In the genomic region with DNA sequence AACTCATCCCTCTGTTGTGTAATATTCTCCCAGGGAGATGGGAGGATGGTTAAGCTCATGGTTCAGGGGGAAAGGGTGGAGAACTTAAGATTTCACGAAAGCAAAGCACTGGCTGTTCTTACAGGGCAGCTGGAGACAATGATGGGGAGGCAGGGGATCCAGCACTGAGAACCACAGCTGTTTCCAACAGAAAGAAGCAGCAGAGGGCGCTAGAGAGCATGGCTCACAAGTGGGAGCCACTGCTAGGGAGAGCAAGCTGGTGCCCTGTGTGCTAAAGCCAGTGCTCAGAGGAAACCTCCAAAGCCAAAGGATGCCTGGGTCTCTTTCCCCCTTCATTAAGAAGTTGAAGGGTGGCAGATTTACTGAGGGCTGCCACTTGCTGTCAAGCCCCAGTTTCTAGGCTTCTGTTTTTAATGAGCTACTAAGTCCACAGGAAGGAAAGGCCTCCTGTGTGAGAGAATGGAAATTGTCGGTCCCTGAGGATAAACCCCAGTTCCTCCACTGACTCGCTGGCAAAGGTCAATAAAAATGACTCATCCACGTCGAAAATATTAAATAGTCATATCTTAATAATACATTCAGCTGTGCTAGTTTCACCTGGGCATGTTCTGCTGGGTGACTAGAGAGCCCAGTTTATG, we compare ENCODE assay signal across 8 cellular contexts.
DNase-seq lines count a peak whose midpoint lies in the region; ATAC-seq and TF ChIP-seq lines count a peak whose summit lies in the region.

No MANE protein-coding gene starts in this region.

- H3K9me3 Mint-ChIP-seq in CD14-positive monocyte (peaks cover 0 to 3% (median 0%) of the 10 kb centered on the region in 7 donors), type B pancreatic cell (no peaks in the 10 kb centered on the region)

- WGBS in neuronal stem cell (ENCODE audit: extremely low coverage in 2 of 2, insufficient read length in 2 of 2, insufficient replicate concordance in 1 of 2), 2 donors: no CpG with 5 or more reads among the region's 6 CpGs

- no peak overlapping the region for H3K14ac ChIP-seq in neuronal stem cell (ENCODE audit: low read length)

- no peak overlapping the region for H3K9ac ChIP-seq in neuronal stem cell (ENCODE audit: low read depth, low read length, poor library complexity)

- H4K91ac ChIP-seq in neuronal stem cell (ENCODE audit: low read depth, low read length, poor library complexity): no peak overlapping the region

- H2AK5ac ChIP-seq in neuronal stem cell (ENCODE audit: low read depth, low read length): no peak overlapping the region

- peaks cover 3% of the 10 kb centered on the region for H3K79me1 ChIP-seq in neuronal stem cell (ENCODE audit: low read depth, low read length)

- TF ChIP-seq CTCF in CD14-positive monocyte (IDR thresholded peaks at IDR 0.05) (peak; percentile 84), type B pancreatic cell (conservative IDR thresholded peaks at IDR 0.05) (peak; percentile 90)

- H3K9me3 ChIP-seq in neuronal stem cell (replicated peaks in 1 of 2; ENCODE audit: control insufficient read depth in 2 of 2, insufficient read depth in 1 of 2, low read depth in 1 of 2, low read length in 2 of 2): peaks cover 0 to 2% of the 10 kb centered on the region in 2 donors

- peaks cover 3 to 8% (median 4%) of the 10 kb centered on the region in 3 donors for H3K27me3 Mint-ChIP-seq in CD14-positive monocyte (ENCODE audit: low read depth in 3 of 3)
- H3K27me3 Mint-ChIP-seq in type B pancreatic cell: peaks cover 31% of the 10 kb centered on the region

- no peaks in the 10 kb centered on the region for H3K27me3 ChIP-seq in neuronal stem cell (ENCODE audit: control insufficient read depth in 3 of 3, insufficient read depth in 3 of 3, low read depth in 1 of 3, low read length in 3 of 3)

- intact Hi-C loops in CD14-positive monocyte (cut with micrococcal nuclease): no loop called here

- no peak overlapping the region for H4K8ac ChIP-seq in neuronal stem cell (ENCODE audit: low read depth, low read length)

- peaks cover 6% of the 10 kb centered on the region for H3K4me1 Mint-ChIP-seq in CD14-positive monocyte
- H3K4me1 Mint-ChIP-seq in type B pancreatic cell (ENCODE audit: unreplicated experiment): peaks cover 4% of the 10 kb centered on the region

- DNase-seq in CD14-positive monocyte (ENCODE audit: low spot score) (no peak), GM19238 (ENCODE audit: insufficient read length, low spot score) (peak; percentile 16), NCI-H2029 (lab: John Stamatoyannopoulos, UW) (peak; percentile 9), fibroblast of gingiva (ENCODE audit: low read depth) (peak; percentile 10), neuronal stem cell (ENCODE audit: low spot score) (peak; percentile 82), type B pancreatic cell (ENCODE audit: extremely low spot score, unreplicated experiment) (peak; percentile 78)
- DNase-seq in activated CD8-positive, alpha-beta memory T cell treated with anti-CD3 and anti-CD28 coated beads for 48 hours (ENCODE audit: low read depth in 2 of 3, low spot score in 2 of 3): peak; percentile 18 to 34 (median 23)

- no peak overlapping the region for H2AFZ ChIP-seq in neuronal stem cell (ENCODE audit: low read length)

- H3K27ac Mint-ChIP-seq in CD14-positive monocyte: no peak overlapping the region
- H3K27ac Mint-ChIP-seq in type B pancreatic cell: no peak overlapping the region

- no peaks in the 10 kb centered on the region for H3K36me3 Mint-ChIP-seq in CD14-positive monocyte
- H3K36me3 Mint-ChIP-seq in type B pancreatic cell: peaks cover 4% of the 10 kb centered on the region

- no peak overlapping the region for H3K4ac ChIP-seq in neuronal stem cell (ENCODE audit: low read length)

- H3K36me3 ChIP-seq in neuronal stem cell (replicated peaks in 1 of 2; ENCODE audit: control insufficient read depth in 2 of 2, insufficient read depth in 2 of 2, low read length in 2 of 2): no peaks in the 10 kb centered on the region

- no peak overlapping the region for H2BK120ac ChIP-seq in neuronal stem cell (ENCODE audit: low read depth, low read length)

- no peak for ATAC-seq in GM19463 (IDR thresholded peaks at IDR 0.05; ENCODE audit: unreplicated experiment)

- no peak overlapping the region for H2BK12ac ChIP-seq in neuronal stem cell (ENCODE audit: low read length)

- no peak overlapping the region for H2BK15ac ChIP-seq in neuronal stem cell (ENCODE audit: low read length)

- H3K23ac ChIP-seq in neuronal stem cell (ENCODE audit: low read depth, low read length, poor library complexity): no peak overlapping the region

- H3K4me3 ChIP-seq in neuronal stem cell (ENCODE audit: low read length in 2 of 2): no peak overlapping the region

- H3K4me3 Mint-ChIP-seq in CD14-positive monocyte (no peak overlapping the region), type B pancreatic cell (no peak overlapping the region)

- no peak overlapping the region for H3K18ac ChIP-seq in neuronal stem cell (ENCODE audit: low read length)

- peaks cover 0 to 3% of the 10 kb centered on the region in 2 donors for H3K4me1 ChIP-seq in neuronal stem cell (ENCODE audit: control insufficient read depth in 2 of 2, insufficient read depth in 1 of 2, low read depth in 1 of 2, low read length in 2 of 2)

- no peak overlapping the region for H3K4me2 ChIP-seq in neuronal stem cell (ENCODE audit: insufficient read depth, low read length, poor library complexity, severe bottlenecking)

- H3K27ac ChIP-seq in neuronal stem cell (replicated peaks; ENCODE audit: low read length): no peak overlapping the region

- no peak overlapping the region for H2BK5ac ChIP-seq in neuronal stem cell (ENCODE audit: low read length)
